In the genomic region with DNA sequence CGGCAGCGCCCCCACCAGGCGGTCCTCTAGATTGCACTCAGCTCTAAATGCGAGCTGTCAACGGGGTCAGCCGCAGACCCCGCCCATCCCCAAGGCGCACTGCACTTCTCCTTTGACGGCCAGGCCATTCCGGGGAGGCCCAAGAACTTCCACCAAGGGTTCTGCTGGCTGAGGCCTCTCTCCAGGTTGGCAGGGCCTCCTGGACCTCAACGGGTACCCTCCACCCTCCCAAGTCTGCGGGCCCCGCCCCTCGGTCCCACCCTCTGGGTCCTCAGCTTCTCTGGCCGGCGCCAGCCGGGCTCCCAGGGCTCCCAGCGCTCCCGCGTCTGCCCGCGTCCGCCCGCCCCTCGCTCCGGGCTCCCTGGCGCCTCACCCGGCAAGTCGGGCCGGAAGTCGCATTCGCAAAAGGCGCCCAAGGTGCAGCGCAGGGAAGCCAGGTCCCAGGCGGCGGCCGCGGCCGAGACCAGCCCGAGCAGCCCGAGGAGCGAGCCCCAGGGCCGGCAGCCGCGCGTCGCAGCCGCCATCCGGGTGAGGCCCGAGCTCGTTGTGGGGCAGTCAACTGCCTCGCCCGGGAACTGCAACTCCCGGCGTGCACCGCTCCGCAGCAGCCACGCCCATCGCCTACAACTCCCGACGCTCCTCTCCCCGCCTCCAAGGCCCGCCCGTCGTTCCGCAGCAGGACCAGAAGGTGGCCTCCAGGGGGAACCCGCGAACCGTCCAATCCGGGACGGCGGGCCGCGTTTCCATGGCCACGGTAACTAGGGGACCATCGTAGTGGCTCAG, we compare ENCODE assay signal across 8 cellular contexts. TPM values are rescaled to one million over a fixed set of nuclear protein-coding genes. Genes with fewer than 3 reads are reported as not detected.
DNase-seq lines count a peak whose midpoint lies in the region; ATAC-seq and TF ChIP-seq lines count a peak whose summit lies in the region.

A gene (minus strand): TSS at position 548 of the 783 bp plus-strand sequence. CDS start 24 bp downstream, at position 524.

- no peaks in the 10 kb centered on the region for H3K9me3 Mint-ChIP-seq in IgD-negative memory B cell

- H3K36me3 Mint-ChIP-seq in IgD-negative memory B cell: no peaks in the 10 kb centered on the region

- peak within 1 kb of the TSS; percentile 96 to 99 (median 97) for H3K27ac Mint-ChIP-seq in IgD-negative memory B cell

- ATAC-seq in GM21529 (IDR thresholded peaks at IDR 0.05; ENCODE audit: unreplicated experiment): peak; percentile 83

- peak; percentile 92 for TF ChIP-seq CTCF in epithelial cell of esophagus (IDR thresholded peaks at IDR 0.05; ENCODE audit: insufficient read depth, low read depth, low read length, missing control alignments)

- peaks cover 3 to 11% (median 11%) of the 10 kb centered on the region in 3 donors for H3K4me1 Mint-ChIP-seq in IgD-negative memory B cell

- peak; percentile 96 for DNase-seq in DMS153 treated with DMSO at 0.1 percent for 48 hours (lab: John Stamatoyannopoulos, UW; ENCODE audit: unreplicated experiment)
- DNase-seq in OCI-M1 (lab: John Stamatoyannopoulos, UW): peak; percentile 98
- DNase-seq in activated T-cell treated with anti-CD3 and anti-CD28 coated beads for 24 hours (ENCODE audit: low read depth): peak; percentile 96
- DNase-seq in epithelial cell of esophagus (ENCODE audit: low read depth): peak; percentile 98
- DNase-seq in mucosa of gallbladder (ENCODE audit: low spot score): peak; percentile 97
- peak; percentile 94 to 97 for DNase-seq in stimulated activated CD8-positive, alpha-beta memory T cell treated with anti-CD3 and anti-CD28 coated beads, Interleukin-4, amount 100 ng/mL, for 4 hours (ENCODE audit: low read depth in 2 of 2, low spot score in 1 of 2)

- peak within 1 kb of the TSS; percentile 90 to 96 (median 93) for H3K4me3 Mint-ChIP-seq in IgD-negative memory B cell

- H3K27me3 Mint-ChIP-seq in IgD-negative memory B cell: peaks cover 2% of the 10 kb centered on the region

- peak within 1 kb of the TSS; percentile 78 for H3K4me3 ChIP-seq in epithelial cell of esophagus (ENCODE audit: low read length)

RNA-seq across cellular contexts. Expression of the gene that starts here (rescaled TPM):
- polyA plus RNA-seq in IgD-negative memory B cell: 22.4 TPM
- total RNA-seq in mucosa of gallbladder: 21.7 TPM

Comparison
In these comparisons a context has a peak if more than half of its experiments do, and no peak if none do; other contexts are left out.
1. Peak in every context shown above with its lines: DNase-seq, ATAC-seq and H3K4me3 ChIP-seq.